8 cellular contexts compared by ENCODE assay signal in genomic region chr2:126527836-126528490, GRCh38.
DNase-seq lines count a peak whose midpoint lies in the region; ATAC-seq, FAIRE-seq and TF ChIP-seq lines count a peak whose summit lies in the region.

No MANE protein-coding gene starts in this region.

- no peak for FAIRE-seq in RCC 7860 (lab: Jason Lieb, UNC)

- intact Hi-C loops in left ventricle myocardium superior (cut with micrococcal nuclease): loop anchor here (5.0 kb wide), 1 partner anchor 249 kb away; no protein-coding TSS in a partner anchor

- TF ChIP-seq CTCF in AG09319 (IDR thresholded peaks at IDR 0.05; ENCODE audit: low read depth, low read length): peak; percentile 59

- ATAC-seq in GM18511 (IDR thresholded peaks at IDR 0.05; ENCODE audit: unreplicated experiment) (peak; percentile 95), HG03097 (IDR thresholded peaks at IDR 0.05; ENCODE audit: low FRiP score, unreplicated experiment) (peak; percentile 82), left ventricle myocardium superior (peak; percentile 81)

- DNase-seq in AG09319 (ENCODE audit: extremely low read depth, low read depth): peak; percentile 7
- DNase-seq in RCC 7860 (ENCODE audit: low spot score): peak; percentile 26
- peak in 3 of 4 experiments; percentile 16 to 66 (median 46) for DNase-seq in activated naive CD4-positive, alpha-beta T cell (lab: John Stamatoyannopoulos, UW)
- DNase-seq in left ventricle myocardium superior: peak; percentile 72
- DNase-seq in stimulated activated CD4-positive, alpha-beta T cell treated with anti-CD3 and anti-CD28 coated beads, Interleukin-1b, Interleukin-23, amount 100 ng/mL, for 24 hours (ENCODE audit: low read depth in 4 of 4, low spot score in 1 of 4): peak; percentile 46 to 50 (median 49)
- no peak for DNase-seq in amygdala (lab: John Stamatoyannopoulos, UW)

Comparison
In these comparisons a context has a peak if more than half of its experiments do, and no peak if none do; other contexts are left out.
1. DNase-seq: peak in AG09319 (single experiment), RCC 7860 (single experiment), activated naive CD4-positive, alpha-beta T cell (3 of 4), left ventricle myocardium superior (single experiment) and stimulated activated CD4-positive, alpha-beta T cell treated with anti-CD3 and anti-CD28 coated beads, Interleukin-1b, Interleukin-23, amount 100 ng/mL, for 24 hours (4 of 4); none in amygdala (0 of 56).
2. Peak in every context shown above with its lines, with median percentiles within 50 percentile points of each other: ATAC-seq.